ENCODE assay signal across 11 cellular contexts in the genomic region with DNA sequence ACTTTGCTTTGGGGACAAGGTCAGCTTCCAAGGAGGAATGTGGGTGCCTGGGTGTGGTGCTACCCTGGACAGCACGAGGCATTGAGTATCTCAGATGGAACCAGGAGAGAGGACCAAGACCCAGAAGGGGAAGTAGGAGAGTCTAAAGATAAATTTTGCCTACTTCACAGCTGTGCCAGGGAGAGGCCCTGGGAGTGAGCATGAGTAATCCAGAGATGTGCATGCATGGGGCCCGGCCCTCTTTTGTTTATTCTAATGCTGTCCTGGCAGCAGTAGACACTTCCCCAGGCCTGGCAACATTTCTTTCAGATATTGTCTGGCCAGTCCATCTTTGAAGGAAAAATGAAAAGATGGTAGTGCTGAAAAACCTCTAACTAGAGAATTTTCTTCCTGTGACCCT. TPM values are rescaled to one million over a fixed set of nuclear protein-coding genes. Genes with fewer than 3 reads are reported as not detected.
DNase-seq lines count a peak whose midpoint lies in the region; TF ChIP-seq lines count a peak whose summit lies in the region.
"Had no signal": no experiment of that assay in that cellular context is flagged by ENCODE, and none has a peak within 500 bp of the region (broad histone marks: within the 10 kb centered on the region; RNA-seq: fewer than 3 reads in every experiment).

No MANE protein-coding gene starts in this region.

- DNase-seq in GM04504 (ENCODE audit: low read depth) (peak; percentile 46), OCI-M1 (lab: John Stamatoyannopoulos, UW) (peak; percentile 16), fibroblast of pulmonary artery (ENCODE audit: low read depth) (peak; percentile 68), pons (ENCODE audit: low spot score) (peak; percentile 55), nephron progenitor cell (no peak), iPS-NIHi7 (ENCODE audit: extremely low spot score) (no peak), mesenteric fat pad (ENCODE audit: low spot score) (no peak)
- no peak for DNase-seq in CD8-positive, alpha-beta memory T cell
- DNase-seq: activated CD4-positive, alpha-beta T cell treated with anti-CD3 and anti-CD28 coated beads for 36 hours; NCI-H526 treated with DMSO at 0.1 percent for 48 hours had no signal

- H3K9me3 Mint-ChIP-seq in CD8-positive, alpha-beta memory T cell = no peaks in the 10 kb centered on the region
- H3K9me3 Mint-ChIP-seq in nephron progenitor cell = no peaks in the 10 kb centered on the region
- H3K9me3 Mint-ChIP-seq: central memory CD8-positive, alpha-beta T cell had no signal

- H3K36me3 ChIP-seq in CD8-positive, alpha-beta memory T cell (ENCODE audit: insufficient read depth, low read length) = no peaks in the 10 kb centered on the region

- H3K27ac ChIP-seq in CD8-positive, alpha-beta memory T cell (ENCODE audit: low read depth, low read length) = no peak overlapping the region

- H3K4me1 ChIP-seq in CD8-positive, alpha-beta memory T cell (ENCODE audit: insufficient read depth, low read length) = no peaks in the 10 kb centered on the region

- TF ChIP-seq CTCF in fibroblast of pulmonary artery (IDR thresholded peaks at IDR 0.05; ENCODE audit: low read length, missing control alignments) (no peak), nephron progenitor cell (IDR thresholded peaks at IDR 0.05) (no peak)

- no peaks in the 10 kb centered on the region for H3K4me1 Mint-ChIP-seq in CD8-positive, alpha-beta memory T cell
- peaks cover 19% of the 10 kb centered on the region for H3K4me1 Mint-ChIP-seq in nephron progenitor cell
- H3K4me1 Mint-ChIP-seq: activated CD4-positive, alpha-beta T cell treated with anti-CD3 and anti-CD28 coated beads for 36 hours; central memory CD8-positive, alpha-beta T cell had no signal

- no peaks in the 10 kb centered on the region for H3K36me3 Mint-ChIP-seq in CD8-positive, alpha-beta memory T cell
- peaks cover 4% of the 10 kb centered on the region for H3K36me3 Mint-ChIP-seq in nephron progenitor cell (ENCODE audit: low read depth)

- no peak overlapping the region for H3K4me3 ChIP-seq in fibroblast of pulmonary artery (replicated peaks; ENCODE audit: low read depth, low read length)
- H3K4me3 ChIP-seq in CD8-positive, alpha-beta memory T cell (ENCODE audit: low read length) = no peak overlapping the region

- no peak overlapping the region for H3K4me3 Mint-ChIP-seq in CD8-positive, alpha-beta memory T cell
- no peak overlapping the region for H3K4me3 Mint-ChIP-seq in nephron progenitor cell
- H3K4me3 Mint-ChIP-seq: activated CD4-positive, alpha-beta T cell treated with anti-CD3 and anti-CD28 coated beads for 36 hours; central memory CD8-positive, alpha-beta T cell had no signal

- H3K27me3 Mint-ChIP-seq in CD8-positive, alpha-beta memory T cell = peaks cover 0 to 7% of the 10 kb centered on the region in 2 donors
- peaks cover 7% of the 10 kb centered on the region for H3K27me3 Mint-ChIP-seq in nephron progenitor cell (ENCODE audit: low read depth, poor library complexity)
- H3K27me3 Mint-ChIP-seq: activated CD4-positive, alpha-beta T cell treated with anti-CD3 and anti-CD28 coated beads for 36 hours; central memory CD8-positive, alpha-beta T cell had no signal

- no peaks in the 10 kb centered on the region for H3K27me3 ChIP-seq in CD8-positive, alpha-beta memory T cell (ENCODE audit: insufficient read depth, low read length, poor library complexity, severe bottlenecking)

- peak overlapping the region in 1 of 8 donors; percentile 43 for H3K27ac Mint-ChIP-seq in CD8-positive, alpha-beta memory T cell
- no peak overlapping the region for H3K27ac Mint-ChIP-seq in nephron progenitor cell
- H3K27ac Mint-ChIP-seq: activated CD4-positive, alpha-beta T cell treated with anti-CD3 and anti-CD28 coated beads for 36 hours had no signal

- CTCF ChIA-PET in CD8-positive, alpha-beta memory T cell (lab: Charles Lee) = no interaction called here

- H3K9me3 ChIP-seq in CD8-positive, alpha-beta memory T cell (ENCODE audit: low read length) = no peaks in the 10 kb centered on the region

- POLR2A ChIA-PET in CD8-positive, alpha-beta memory T cell (lab: Charles Lee) = no interaction called here

RNA-seq across cellular contexts. Expression of a gene that starts 49.5 kb away (rescaled TPM):
- total RNA-seq in CD8-positive, alpha-beta memory T cell = 10 to 100 TPM; 35.0 to 36.0 TPM
- polyA plus RNA-seq in CD8-positive, alpha-beta memory T cell = 11.2 TPM
- 26.7 TPM for total RNA-seq in mesenteric fat pad

Comparison
In these comparisons a context has a peak if more than half of its experiments do, and no peak if none do; other contexts are left out.
1. DNase-seq: peak in GM04504 (single experiment), OCI-M1 (single experiment), fibroblast of pulmonary artery (single experiment) and pons (single experiment); none in CD8-positive, alpha-beta memory T cell (0 of 5), nephron progenitor cell (single experiment), iPS-NIHi7 (single experiment) and mesenteric fat pad (single experiment).